In the genomic region with DNA sequence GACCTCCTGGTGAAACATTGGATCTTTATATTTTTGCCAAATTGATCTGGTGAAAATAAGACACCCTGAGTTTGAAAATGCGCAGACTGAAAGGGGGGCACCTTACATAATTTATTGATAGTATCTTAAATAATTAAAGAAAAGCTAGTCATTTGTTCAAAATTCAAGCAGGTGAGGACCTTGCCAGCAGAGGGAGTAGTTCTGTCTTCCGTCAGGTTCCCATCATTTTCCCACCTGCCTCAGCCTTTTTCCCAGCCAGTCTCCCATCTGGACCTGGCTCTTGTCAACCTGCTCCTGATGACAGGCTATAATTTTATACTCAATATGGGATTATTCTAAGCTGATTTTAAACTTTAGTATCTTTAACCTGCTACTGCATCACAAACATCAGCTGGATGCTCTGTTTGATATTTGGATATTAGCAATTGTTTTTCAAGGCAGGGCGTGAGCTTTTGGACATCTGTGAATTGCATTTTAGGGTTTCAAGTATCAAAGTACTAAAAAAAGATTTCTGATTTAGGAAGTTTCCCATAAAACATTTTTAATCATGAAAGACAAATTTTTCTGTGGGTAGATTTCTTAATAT, we compare ENCODE assay signal across 8 cellular contexts.
DNase-seq lines count a peak whose midpoint lies in the region; ATAC-seq, FAIRE-seq and TF ChIP-seq lines count a peak whose summit lies in the region.

No MANE protein-coding gene starts in this region.

- no peak overlapping the region for H3K4me3 ChIP-seq in AG04450 (ENCODE audit: low read depth, low read length)
- no peak overlapping the region for H3K4me3 ChIP-seq in H1 (ENCODE audit: extremely low read depth in 1 of 4, insufficient read depth in 2 of 4, low read depth in 3 of 4, low read length in 4 of 4)
- no peak overlapping the region for H3K4me3 ChIP-seq in prostate gland

- FAIRE-seq in H1 (lab: Jason Lieb, UNC) = peak; percentile 75

- H3K79me2 ChIP-seq in H1 (ENCODE audit: control insufficient read depth in 1 of 2, insufficient read depth in 2 of 2, low read length in 2 of 2) = no peaks in the 10 kb centered on the region

- H3K27ac ChIP-seq in AG04450 (ENCODE audit: low read depth, low read length) (no peak overlapping the region), H1 (ENCODE audit: low read depth, low read length) (no peak overlapping the region), prostate gland (no peak overlapping the region)

- ATAC-seq in GM18870 (IDR thresholded peaks at IDR 0.05; ENCODE audit: unreplicated experiment) (no peak), GM21723 (IDR thresholded peaks at IDR 0.05; ENCODE audit: unreplicated experiment) (no peak), HG03159 (IDR thresholded peaks at IDR 0.05; ENCODE audit: unreplicated experiment) (no peak)

- no peaks in the 10 kb centered on the region for H4K20me1 ChIP-seq in H1 (replicated peaks in 1 of 2; ENCODE audit: control insufficient read depth in 1 of 2, insufficient read depth in 2 of 2, low read length in 2 of 2)

- H3K36me3 ChIP-seq in H1 (ENCODE audit: control insufficient read depth in 2 of 4, insufficient read depth in 4 of 4, low read length in 3 of 4) (no peaks in the 10 kb centered on the region), prostate gland (no peaks in the 10 kb centered on the region)

- no peak overlapping the region for H4K5ac ChIP-seq in H1 (ENCODE audit: insufficient read length, low read depth, low read length)

- intact Hi-C loops in prostate gland (cut with DNase I) = no loop called here

- no peaks in the 10 kb centered on the region for H3K79me1 ChIP-seq in H1 (ENCODE audit: low read depth, low read length)

- H4K91ac ChIP-seq in H1 (replicated peaks; ENCODE audit: insufficient read length, low read length) = no peak overlapping the region

- TF ChIP-seq RAD21 in H1 (IDR thresholded peaks at IDR 0.05 in 1 of 2, conservative IDR thresholded peaks at IDR 0.05 in 1 of 2; ENCODE audit: low read depth in 2 of 2, low read length in 2 of 2) = peak; percentile 79

- TF ChIP-seq CTCF in AG04450 (IDR thresholded peaks at IDR 0.05; ENCODE audit: low read depth, low read length) (peak; percentile 72), GM13977 (IDR thresholded peaks at IDR 0.05; ENCODE audit: extremely low read depth, insufficient read depth, missing control alignments) (peak; percentile 67), H1 (IDR thresholded peaks at IDR 0.05; ENCODE audit: control extremely low read depth in 1 of 3, insufficient read depth in 1 of 3, low read depth in 1 of 3, low read length in 3 of 3) (peak; percentile 54 to 72 (median 70)), prostate gland (IDR thresholded peaks at IDR 0.05) (peak in 1 of 4 experiments; percentile 11)

- no peak overlapping the region for H3K18ac ChIP-seq in H1 (ENCODE audit: extremely low read depth, low read length)

- no peak for TF ChIP-seq EP300 in H1 (IDR thresholded peaks at IDR 0.05; ENCODE audit: borderline replicate concordance in 1 of 2, low read depth in 2 of 2, low read length in 2 of 2)

- no peak overlapping the region for H3K9ac ChIP-seq in H1 (replicated peaks in 1 of 4; ENCODE audit: extremely low read depth in 1 of 4, low read depth in 3 of 4, low read length in 3 of 4)

- H3K4me1 ChIP-seq in H1 (replicated peaks in 1 of 4; ENCODE audit: control insufficient read depth in 3 of 4, insufficient read depth in 4 of 4, low read length in 3 of 4) (no peaks in the 10 kb centered on the region), prostate gland (replicated peaks) (no peaks in the 10 kb centered on the region)

- no peak overlapping the region for H2BK20ac ChIP-seq in H1 (ENCODE audit: low read length)

- no peak overlapping the region for H3K56ac ChIP-seq in H1 (replicated peaks; ENCODE audit: insufficient read length, low read depth, low read length)

- in situ Hi-C loops in GM13977 (cut with MboI; ENCODE audit: low pct_unique_long_range_greater_than_20kb, low sequenced_read_pairs, unreplicated experiment) = no loop called here

- H3K27me3 ChIP-seq in AG04450 (ENCODE audit: control insufficient read depth, insufficient read depth, low read length) = no peaks in the 10 kb centered on the region
- H3K27me3 ChIP-seq in H1 (replicated peaks in 1 of 4; ENCODE audit: control insufficient read depth in 3 of 4, extremely low read depth in 1 of 4, insufficient read depth in 3 of 4, low read length in 3 of 4) = no peaks in the 10 kb centered on the region
- no peaks in the 10 kb centered on the region for H3K27me3 ChIP-seq in prostate gland (replicated peaks; ENCODE audit: insufficient read depth)

- no peak overlapping the region for H2BK15ac ChIP-seq in H1 (ENCODE audit: low read length)

- no peak overlapping the region for H2BK120ac ChIP-seq in H1 (replicated peaks; ENCODE audit: low read depth, low read length)

- H4K8ac ChIP-seq in H1 (ENCODE audit: extremely low read depth, insufficient read depth, low read length) = no peak overlapping the region

- H2BK5ac ChIP-seq in H1 (ENCODE audit: low read depth, low read length) = no peak overlapping the region

- no peak overlapping the region for H2BK12ac ChIP-seq in H1 (ENCODE audit: low read depth, low read length)

- no peak overlapping the region for H2AK5ac ChIP-seq in H1 (ENCODE audit: low read depth, low read length)

- no peak overlapping the region for H3K4me2 ChIP-seq in H1 (ENCODE audit: insufficient read depth in 1 of 2, low read depth in 2 of 2, low read length in 2 of 2)

- POLR2A ChIA-PET in AG04450 (lab: Yijun Ruan, JAX) (no interaction called here), H1 (lab: Charles Lee; ENCODE audit: partially characterized antibody) (no interaction called here)

- no peak overlapping the region for H2AFZ ChIP-seq in H1 (ENCODE audit: low read length)

- H3K23ac ChIP-seq in H1 (ENCODE audit: insufficient read length) = no peak overlapping the region

- DNase-seq in AG04450 (ENCODE audit: low read depth, low spot score) = no peak
- DNase-seq in GM13977 (ENCODE audit: low spot score) = no peak
- peak; percentile 70 for DNase-seq in NCI-H524 treated with DMSO at 0.1 percent for 48 hours (lab: John Stamatoyannopoulos, UW)
- DNase-seq in H1 (ENCODE audit: low read depth in 1 of 2, low spot score in 2 of 2) = peak; percentile 17 to 59
- DNase-seq in prostate gland (ENCODE audit: low spot score) = peak; percentile 4

- no peaks in the 10 kb centered on the region for H3K23me2 ChIP-seq in H1 (ENCODE audit: low read depth, low read length)

- H3K9me3 ChIP-seq in AG04450 (ENCODE audit: control insufficient read depth, insufficient read depth, low read length) (no peaks in the 10 kb centered on the region), H1 (ENCODE audit: insufficient read depth in 2 of 2, low read depth in 1 of 2, low read length in 1 of 2) (no peaks in the 10 kb centered on the region), prostate gland (no peaks in the 10 kb centered on the region)

- H3K4ac ChIP-seq in H1 (replicated peaks; ENCODE audit: insufficient read length, low read depth, low read length) = no peak overlapping the region

- CTCF ChIA-PET in AG04450 (lab: Charles Lee) = interaction anchor here (0.5 to 3.5 kb wide), 29 partner anchors 9 to 534 kb away, joined by 3 to 26 read pairs (median 4); no protein-coding TSS in a partner anchor
- CTCF ChIA-PET in H1 (lab: Charles Lee; ENCODE audit: partially characterized antibody) = interaction anchor here (0.5 to 3.6 kb wide), 40 partner anchors 9 to 679 kb away, joined by 3 to 19 read pairs (median 4); no protein-coding TSS in a partner anchor

- no peak overlapping the region for H3K14ac ChIP-seq in H1 (ENCODE audit: insufficient read length)

- WGBS in H1 (ENCODE audit: extremely low coverage in 1 of 2, insufficient coverage in 1 of 2, insufficient read length in 1 of 2, insufficient replicate concordance in 2 of 2, low coverage in 1 of 2, low lambda C conversion rate in 2 of 2, missing lambda C conversion rate in 1 of 2), 2 experiments = 36% methylated on average over 3 of the region's 3 CpGs; no CpG with 5 or more reads in 1 of the 2 experiments
- WGBS in prostate gland = 89% methylated on average over 3 of the region's 3 CpGs

- TF ChIP-seq POLR2A in H1 (IDR thresholded peaks at IDR 0.05; ENCODE audit: control extremely low read depth in 1 of 2, low read depth in 2 of 2, low read length in 2 of 2) (no peak), prostate gland (IDR thresholded peaks at IDR 0.05) (no peak)

Comparison
In these comparisons a context has a peak if more than half of its experiments do, and no peak if none do; other contexts are left out.
1. DNase-seq: peak in NCI-H524 treated with DMSO at 0.1 percent for 48 hours (single experiment), H1 (2 of 2) and prostate gland (single experiment); none in AG04450 (single experiment) and GM13977 (single experiment).